19 cellular contexts compared by ENCODE assay signal in genomic region chr18:47594621-47595086, GRCh38.
A peak's percentile ranks its signal among the peaks of the same experiment; 100 is the strongest.
DNase-seq lines count a peak whose midpoint lies in the region; ATAC-seq and TF ChIP-seq lines count a peak whose summit lies in the region.
"Had no signal": no experiment of that assay in that cellular context is flagged by ENCODE, and none has a peak within 500 bp of the region (broad histone marks: within the 10 kb centered on the region; RNA-seq: fewer than 3 reads in every experiment).

No MANE protein-coding gene starts in this region.

- H3K4me1 ChIP-seq in neural progenitor cell = peaks cover 19% of the 10 kb centered on the region
- H3K4me1 ChIP-seq: foreskin keratinocyte, vagina had no signal

- peaks cover 8% of the 10 kb centered on the region for H3K27me3 Mint-ChIP-seq in neural progenitor cell (ENCODE audit: insufficient read depth, low read depth)
- H3K27me3 Mint-ChIP-seq in activated CD8-positive, alpha-beta memory T cell treated with anti-CD3 and anti-CD28 coated beads, Interleukin-2, amount 10 ng/mL, durations not matched to agents 7 days and 5 days = peaks cover 24% of the 10 kb centered on the region

- H3K79me2 ChIP-seq in neural progenitor cell (ENCODE audit: low read depth) = no peaks in the 10 kb centered on the region

- no peaks in the 10 kb centered on the region for H3K9me3 ChIP-seq in neural progenitor cell (ENCODE audit: low read depth)
- H3K9me3 ChIP-seq: vagina had no signal

- H3K36me3 Mint-ChIP-seq in neural progenitor cell = no peaks in the 10 kb centered on the region
- H3K36me3 Mint-ChIP-seq in activated CD8-positive, alpha-beta memory T cell treated with anti-CD3 and anti-CD28 coated beads, Interleukin-2, amount 10 ng/mL, durations not matched to agents 7 days and 5 days = no peaks in the 10 kb centered on the region
- H3K36me3 Mint-ChIP-seq: activated naive CD4-positive, alpha-beta T cell treated with anti-CD3 and anti-CD28 coated beads, Interleukin-2, amount 50 U/mL, for 24 hours; stimulated activated memory B cell treated with anti-CD40 and anti-IgM and Interleukin-4, amounts not matched to agents 10 μg/mL and 1 μg/mL and 100 μg/mL, for 72 hours had no signal

- peaks cover 10% of the 10 kb centered on the region for H4K20me1 ChIP-seq in neural progenitor cell (ENCODE audit: low read depth)

- H3K4me2 ChIP-seq in neural progenitor cell = peak overlapping the region; percentile 69

- H3K4me1 Mint-ChIP-seq in neural progenitor cell = peaks cover 17% of the 10 kb centered on the region
- H3K4me1 Mint-ChIP-seq in activated CD8-positive, alpha-beta memory T cell treated with anti-CD3 and anti-CD28 coated beads, Interleukin-2, amount 10 ng/mL, durations not matched to agents 7 days and 5 days = peaks cover 7% of the 10 kb centered on the region
- H3K4me1 Mint-ChIP-seq: activated naive CD4-positive, alpha-beta T cell treated with anti-CD3 and anti-CD28 coated beads, Interleukin-2, amount 50 U/mL, for 24 hours; stimulated activated memory B cell treated with anti-CD40 and anti-IgM and Interleukin-4, amounts not matched to agents 10 μg/mL and 1 μg/mL and 100 μg/mL, for 72 hours had no signal

- peak; percentile 48 for DNase-seq in DMS79 treated with DMSO at 0.1 percent for 48 hours (lab: John Stamatoyannopoulos, UW)
- peak; percentile 93 to 97 for DNase-seq in NCI-H1930 (lab: John Stamatoyannopoulos, UW)
- peak in 31 of 56 donors; percentile 6 to 62 (median 35) for DNase-seq in amygdala (lab: John Stamatoyannopoulos, UW)
- DNase-seq in neural progenitor cell (ENCODE audit: low spot score) = no peak
- no peak for DNase-seq in activated CD8-positive, alpha-beta memory T cell treated with anti-CD3 and anti-CD28 coated beads, Interleukin-2, amount 10 ng/mL, durations not matched to agents 7 days and 5 days
- no peak for DNase-seq in H7
- DNase-seq: activated T-cell treated with anti-CD3 and anti-CD28 coated beads, Interleukin-2, amount 50 U/mL, for 1 hour; DMS53; foreskin keratinocyte; GOT3; mammary epithelial cell; NK-92 treated with Interleukin-12 subunit alpha and Interleukin-12 subunit beta, amount 100 ng/mL, for 24 hours had no signal

- no peak overlapping the region for H3K9ac ChIP-seq in neural progenitor cell

- peaks cover 24% of the 10 kb centered on the region for H3F3A ChIP-seq in neural progenitor cell (ENCODE audit: low read depth)

- peak overlapping the region; percentile 19 for H3K4me3 ChIP-seq in neural progenitor cell
- H3K4me3 ChIP-seq in H7 (ENCODE audit: insufficient read depth, low read depth, low read length) = no peak overlapping the region
- H3K4me3 ChIP-seq: vagina had no signal

- ATAC-seq in activated CD8-positive, alpha-beta memory T cell treated with anti-CD3 and anti-CD28 coated beads, Interleukin-2, amount 10 ng/mL, durations not matched to agents 7 days and 5 days = no peak
- no peak for ATAC-seq in HG02798 (IDR thresholded peaks at IDR 0.05; ENCODE audit: poor library complexity, unreplicated experiment)
- no peak for ATAC-seq in GM18520 (IDR thresholded peaks at IDR 0.05; ENCODE audit: unreplicated experiment)
- ATAC-seq: foreskin keratinocyte; Right ventricle myocardium inferior; stimulated activated memory B cell treated with anti-CD40 and anti-IgM and Interleukin-4, amounts not matched to agents 10 μg/mL and 1 μg/mL and 100 μg/mL, for 72 hours had no signal

- no peak for TF ChIP-seq CTCF in neural progenitor cell (IDR thresholded peaks at IDR 0.05)

- H3K27ac Mint-ChIP-seq in neural progenitor cell = peak overlapping the region; percentile 21
- no peak overlapping the region for H3K27ac Mint-ChIP-seq in activated CD8-positive, alpha-beta memory T cell treated with anti-CD3 and anti-CD28 coated beads, Interleukin-2, amount 10 ng/mL, durations not matched to agents 7 days and 5 days
- H3K27ac Mint-ChIP-seq: activated naive CD4-positive, alpha-beta T cell treated with anti-CD3 and anti-CD28 coated beads, Interleukin-2, amount 50 U/mL, for 24 hours; stimulated activated memory B cell treated with anti-CD40 and anti-IgM and Interleukin-4, amounts not matched to agents 10 μg/mL and 1 μg/mL and 100 μg/mL, for 72 hours had no signal

- H2AFZ ChIP-seq in neural progenitor cell (replicated peaks) = no peak overlapping the region

- H3K27me3 ChIP-seq in neural progenitor cell = no peaks in the 10 kb centered on the region
- no peaks in the 10 kb centered on the region for H3K27me3 ChIP-seq in H7 (ENCODE audit: control insufficient read depth, insufficient read depth, low read length)
- H3K27me3 ChIP-seq: vagina had no signal

- H3K9me3 Mint-ChIP-seq in neural progenitor cell = peaks cover 4% of the 10 kb centered on the region
- no peaks in the 10 kb centered on the region for H3K9me3 Mint-ChIP-seq in activated CD8-positive, alpha-beta memory T cell treated with anti-CD3 and anti-CD28 coated beads, Interleukin-2, amount 10 ng/mL, durations not matched to agents 7 days and 5 days (ENCODE audit: low read depth)
- H3K9me3 Mint-ChIP-seq: activated naive CD4-positive, alpha-beta T cell treated with anti-CD3 and anti-CD28 coated beads, Interleukin-2, amount 50 U/mL, for 24 hours; neural crest cell; stimulated activated memory B cell treated with anti-CD40 and anti-IgM and Interleukin-4, amounts not matched to agents 10 μg/mL and 1 μg/mL and 100 μg/mL, for 72 hours had no signal

- CTCF ChIA-PET in activated CD8-positive, alpha-beta memory T cell treated with anti-CD3 and anti-CD28 coated beads, Interleukin-2, amount 10 ng/mL, durations not matched to agents 7 days and 5 days (lab: Charles Lee) = no interaction called here

- H3K36me3 ChIP-seq in neural progenitor cell (no peaks in the 10 kb centered on the region), H7 (replicated peaks; ENCODE audit: control insufficient read depth, insufficient read depth, low read length) (no peaks in the 10 kb centered on the region)
- H3K36me3 ChIP-seq: vagina had no signal

- H3K27ac ChIP-seq in neural progenitor cell = no peak overlapping the region
- H3K27ac ChIP-seq: foreskin keratinocyte, vagina had no signal

- H3K4me3 Mint-ChIP-seq in neural progenitor cell = peak overlapping the region; percentile 33
- no peak overlapping the region for H3K4me3 Mint-ChIP-seq in activated CD8-positive, alpha-beta memory T cell treated with anti-CD3 and anti-CD28 coated beads, Interleukin-2, amount 10 ng/mL, durations not matched to agents 7 days and 5 days
- H3K4me3 Mint-ChIP-seq: activated naive CD4-positive, alpha-beta T cell treated with anti-CD3 and anti-CD28 coated beads, Interleukin-2, amount 50 U/mL, for 24 hours; stimulated activated memory B cell treated with anti-CD40 and anti-IgM and Interleukin-4, amounts not matched to agents 10 μg/mL and 1 μg/mL and 100 μg/mL, for 72 hours had no signal

Comparison
In these comparisons a context has a peak if more than half of its experiments do, and no peak if none do; other contexts are left out.
1. DNase-seq: peak in DMS79 treated with DMSO at 0.1 percent for 48 hours (single experiment), NCI-H1930 (2 of 2) and amygdala (31 of 56); none in neural progenitor cell (single experiment), activated CD8-positive, alpha-beta memory T cell treated with anti-CD3 and anti-CD28 coated beads, Interleukin-2, amount 10 ng/mL, durations not matched to agents 7 days and 5 days (single experiment) and H7 (single experiment).